Comparison of ENCODE assay signal across 1 cellular context in genomic region chr11:87013852-87014251, GRCh38.
TF ChIP-seq lines count a peak whose summit lies in the region.

No MANE protein-coding gene starts in this region.

TF ChIP-seq in WTC11, 78 proteins besides CTCF, POLR2A, EP300 and RAD21 (continued from another document):
- no peak for TF ChIP-seq HMGXB4 (CRISPR knock-in tag; IDR thresholded peaks at IDR 0.05)
